In the genomic region with DNA sequence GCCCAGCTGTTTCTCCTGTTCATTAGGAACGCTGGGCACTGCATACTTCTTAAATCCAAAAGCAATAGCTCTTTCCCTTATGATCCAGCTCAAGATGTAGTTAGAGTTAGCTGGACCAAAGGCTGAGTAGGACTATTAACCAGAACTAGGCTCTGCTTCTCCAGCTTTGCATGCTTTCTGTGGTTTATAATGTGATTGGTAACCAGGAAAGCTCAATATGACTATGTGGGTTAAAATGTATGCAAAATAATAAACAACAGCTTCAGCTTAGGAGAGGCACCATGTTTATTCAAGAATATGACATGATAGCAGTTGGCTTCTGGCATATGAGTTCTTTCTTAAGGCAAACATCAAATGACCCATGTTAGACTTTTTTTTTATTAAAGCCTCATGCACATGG, we compare ENCODE assay signal across 31 cellular contexts.
"Had no signal": no experiment of that assay in that cellular context is flagged by ENCODE, and none has a peak within 500 bp of the region (broad histone marks: within the 10 kb centered on the region; RNA-seq: fewer than 3 reads in every experiment).

No MANE protein-coding gene starts in this region.

- H3K4me1 ChIP-seq: breast epithelium, esophagus squamous epithelium, heart left ventricle, uterus had no signal

- H3K27ac ChIP-seq: breast epithelium, esophagus squamous epithelium, heart left ventricle, neutrophil, skin epidermis, uterus, VCaP had no signal

- DNase-seq: activated CD4-positive, alpha-beta T cell treated with anti-CD3 and anti-CD28 coated beads for 4 hours; activated CD4-positive, alpha-beta T cell treated with anti-CD3 and anti-CD28 coated beads, Interleukin-2, amount 50 U/mL, for 4 hours; activated CD8-positive, alpha-beta memory T cell treated with anti-CD3 and anti-CD28 coated beads for 24 hours; activated CD8-positive, alpha-beta memory T cell treated with anti-CD3 and anti-CD28 coated beads, Interleukin-2, amount 50 U/mL, for 4 hours; activated effector memory CD4-positive, alpha-beta T cell treated with anti-CD3 and anti-CD28 coated beads, Interleukin-2, amount 50 U/mL, for 16 hours; activated naive CD4-positive, alpha-beta T cell treated with anti-CD3 and anti-CD28 coated beads for 36 hours; activated naive CD8-positive, alpha-beta T cell treated with anti-CD3 and anti-CD28 coated beads, Interleukin-2, amount 10 ng/mL, durations not matched to agents 7 days and 5 days; activated T-cell treated with anti-CD3 and anti-CD28 coated beads, Interleukin-2, amount 50 U/mL, for 1 hour; amniotic stem cell; dermis blood vessel endothelial cell; effector CD4-positive, alpha-beta T cell; esophagus squamous epithelium; heart left ventricle; hypothalamus; immature natural killer cell; naive B cell; nephron progenitor cell; retina; stimulated activated CD4-positive, alpha-beta T cell treated with anti-CD3 and anti-CD28 coated beads, Interleukin-4, amount 100 ng/mL, for 24 hours; stimulated activated naive CD8-positive, alpha-beta T cell treated with anti-CD3 and anti-CD28 coated beads, Interleukin-15, amount 100 ng/mL, for 72 hours; substantia nigra; uterus had no signal

- H3K36me3 ChIP-seq: breast epithelium, esophagus squamous epithelium, neutrophil, uterus had no signal

- H3K9me3 Mint-ChIP-seq: activated T-helper 1 cell treated with anti-CD3 and anti-CD28 coated beads, Interleukin-12 subunit alpha, Interleukin-12 subunit beta, Interleukin-2, Interleukin-4 antibody, amounts not matched to agents 30 ng/mL and 10 ng/mL and 1 ng/mL, durations not matched to agents 14 hours and 24 hours and 36 hours had no signal

- H3K27ac Mint-ChIP-seq: activated naive CD4-positive, alpha-beta T cell treated with anti-CD3 and anti-CD28 coated beads for 36 hours; activated naive CD8-positive, alpha-beta T cell treated with anti-CD3 and anti-CD28 coated beads, Interleukin-2, amount 10 ng/mL, durations not matched to agents 7 days and 5 days; activated T-helper 1 cell treated with anti-CD3 and anti-CD28 coated beads, Interleukin-12 subunit alpha, Interleukin-12 subunit beta, Interleukin-2, Interleukin-4 antibody, amounts not matched to agents 30 ng/mL and 10 ng/mL and 1 ng/mL, durations not matched to agents 14 hours and 24 hours and 36 hours; mesothelial cell of epicardium; naive B cell; nephron progenitor cell; stimulated activated effector memory CD8-positive, alpha-beta T cell treated with anti-CD3 and anti-CD28 coated beads, Interleukin-12 subunit alpha, Interleukin-12 subunit beta, amount 100 ng/mL, for 72 hours; stimulated activated naive CD8-positive, alpha-beta T cell treated with anti-CD3 and anti-CD28 coated beads, Interleukin-15, amount 100 ng/mL, for 72 hours; type B pancreatic cell had no signal

- H3K27me3 ChIP-seq: breast epithelium, esophagus squamous epithelium, heart left ventricle, neutrophil, uterus had no signal

- H3K36me3 Mint-ChIP-seq: activated naive CD8-positive, alpha-beta T cell treated with anti-CD3 and anti-CD28 coated beads, Interleukin-2, amount 10 ng/mL, durations not matched to agents 7 days and 5 days; stimulated activated effector memory CD8-positive, alpha-beta T cell treated with anti-CD3 and anti-CD28 coated beads, Interleukin-12 subunit alpha, Interleukin-12 subunit beta, amount 100 ng/mL, for 72 hours had no signal

- H3K4me3 ChIP-seq: breast epithelium, esophagus squamous epithelium, heart left ventricle, skin epidermis, uterus had no signal

- H3K27me3 Mint-ChIP-seq: activated naive CD8-positive, alpha-beta T cell treated with anti-CD3 and anti-CD28 coated beads, Interleukin-2, amount 10 ng/mL, durations not matched to agents 7 days and 5 days; naive B cell; stimulated activated naive CD8-positive, alpha-beta T cell treated with anti-CD3 and anti-CD28 coated beads, Interleukin-15, amount 100 ng/mL, for 72 hours; type B pancreatic cell had no signal

- H3K4me3 Mint-ChIP-seq: activated naive CD4-positive, alpha-beta T cell treated with anti-CD3 and anti-CD28 coated beads for 36 hours; activated naive CD8-positive, alpha-beta T cell treated with anti-CD3 and anti-CD28 coated beads, Interleukin-2, amount 10 ng/mL, durations not matched to agents 7 days and 5 days; activated T-helper 1 cell treated with anti-CD3 and anti-CD28 coated beads, Interleukin-12 subunit alpha, Interleukin-12 subunit beta, Interleukin-2, Interleukin-4 antibody, amounts not matched to agents 30 ng/mL and 10 ng/mL and 1 ng/mL, durations not matched to agents 14 hours and 24 hours and 36 hours; immature natural killer cell; mesothelial cell of epicardium; naive B cell; nephron progenitor cell; stimulated activated effector memory CD8-positive, alpha-beta T cell treated with anti-CD3 and anti-CD28 coated beads, Interleukin-12 subunit alpha, Interleukin-12 subunit beta, amount 100 ng/mL, for 72 hours; stimulated activated naive CD8-positive, alpha-beta T cell treated with anti-CD3 and anti-CD28 coated beads, Interleukin-15, amount 100 ng/mL, for 72 hours; type B pancreatic cell had no signal

- ATAC-seq: heart left ventricle; sciatic nerve; stimulated activated effector memory CD8-positive, alpha-beta T cell treated with anti-CD3 and anti-CD28 coated beads, Interleukin-12 subunit alpha, Interleukin-12 subunit beta, amount 100 ng/mL, for 72 hours; stimulated activated naive CD8-positive, alpha-beta T cell treated with anti-CD3 and anti-CD28 coated beads, Interleukin-15, amount 100 ng/mL, for 72 hours had no signal

- H3K9me3 ChIP-seq: breast epithelium, esophagus squamous epithelium, neutrophil, uterus had no signal

- H3K4me1 Mint-ChIP-seq: activated naive CD8-positive, alpha-beta T cell treated with anti-CD3 and anti-CD28 coated beads, Interleukin-2, amount 10 ng/mL, durations not matched to agents 7 days and 5 days; immature natural killer cell; mesothelial cell of epicardium; naive B cell; nephron progenitor cell; stimulated activated effector memory CD8-positive, alpha-beta T cell treated with anti-CD3 and anti-CD28 coated beads, Interleukin-12 subunit alpha, Interleukin-12 subunit beta, amount 100 ng/mL, for 72 hours; stimulated activated naive CD8-positive, alpha-beta T cell treated with anti-CD3 and anti-CD28 coated beads, Interleukin-15, amount 100 ng/mL, for 72 hours had no signal
